19 cellular contexts compared by ENCODE assay signal in genomic region chr10:45052700-45053099, GRCh38.
"Had no signal": no experiment of that assay in that cellular context is flagged by ENCODE, and none has a peak within 500 bp of the region (broad histone marks: within the 10 kb centered on the region; RNA-seq: fewer than 3 reads in every experiment).

No MANE protein-coding gene starts in this region.

- H3K4me1 ChIP-seq: ascending aorta, colonic mucosa, esophagus squamous epithelium, pancreas, psoas muscle, right atrium auricular region, stomach, transverse colon had no signal

- DNase-seq: activated CD4-positive, CD25-positive, alpha-beta regulatory T cell treated with anti-CD3 and anti-CD28 coated beads, Interleukin-2, amount 50 U/mL, for 72 hours; activated gamma-delta T cell treated with Interleukin-2 at 50 U/mL for 16 hours; activated T-cell treated with anti-CD3 and anti-CD28 coated beads, Interleukin-2, amount 50 U/mL, for 1 hour; colonic mucosa; dorsolateral prefrontal cortex; endodermal cell; esophagus squamous epithelium; hippocampal formation; pancreas; psoas muscle; stimulated activated CD4-positive, alpha-beta T cell treated with anti-CD3 and anti-CD28 coated beads, Interleukin-12 subunit alpha, Interleukin-12 subunit beta, amount 100 ng/mL, for 4 hours; stomach; T-cell; transverse colon; WERI-Rb-1 had no signal

- H3K27me3 ChIP-seq: ascending aorta, colonic mucosa, dorsolateral prefrontal cortex, esophagus squamous epithelium, pancreas, right atrium auricular region, stomach, transverse colon had no signal

- H3K4me3 ChIP-seq: ascending aorta, colonic mucosa, dorsolateral prefrontal cortex, esophagus squamous epithelium, pancreas, psoas muscle, right atrium auricular region, stomach, transverse colon had no signal

- H3K36me3 ChIP-seq: ascending aorta, colonic mucosa, esophagus squamous epithelium, pancreas, right atrium auricular region, stomach, transverse colon, WERI-Rb-1 had no signal

- ATAC-seq: natural killer cell treated with Interleukin-12 subunit alpha and Interleukin-12 subunit beta and Interleukin-15 and Interleukin-18, amount 100 ng/mL, for 72 hours; pancreas; psoas muscle; stimulated activated memory B cell treated with anti-CD40 and anti-IgM and Interleukin-4, amounts not matched to agents 10 μg/mL and 1 μg/mL and 100 μg/mL, for 72 hours; T-cell had no signal

- H3K9me3 ChIP-seq: ascending aorta, colonic mucosa, esophagus squamous epithelium, pancreas, psoas muscle, stomach, transverse colon had no signal

- H3K27ac ChIP-seq: ascending aorta, colonic mucosa, dorsolateral prefrontal cortex, esophagus squamous epithelium, pancreas, psoas muscle, right atrium auricular region, stomach, transverse colon, WERI-Rb-1 had no signal
